17 cellular contexts compared by ENCODE assay signal in genomic region chr10:103558916-103559315, GRCh38.
A peak's percentile ranks its signal among the peaks of the same experiment; 100 is the strongest.
DNase-seq lines count a peak whose midpoint lies in the region; ATAC-seq and TF ChIP-seq lines count a peak whose summit lies in the region.
"Had no signal": no experiment of that assay in that cellular context is flagged by ENCODE, and none has a peak within 500 bp of the region (broad histone marks: within the 10 kb centered on the region; RNA-seq: fewer than 3 reads in every experiment).

No MANE protein-coding gene starts in this region.

- no peaks in the 10 kb centered on the region for H3K79me2 ChIP-seq in GM23248 (ENCODE audit: insufficient read depth)

- ATAC-seq in GM18909 (IDR thresholded peaks at IDR 0.05; ENCODE audit: poor library complexity, unreplicated experiment) = no peak

- H3K36me3 ChIP-seq in mucosa of stomach (ENCODE audit: control insufficient read depth, insufficient read depth, low read length) = peaks cover 4% of the 10 kb centered on the region
- no peaks in the 10 kb centered on the region for H3K36me3 ChIP-seq in vagina
- no peaks in the 10 kb centered on the region for H3K36me3 ChIP-seq in GM23248 (ENCODE audit: low read depth)

- H4K20me1 ChIP-seq in GM23248 (ENCODE audit: insufficient read depth) = no peaks in the 10 kb centered on the region

- H3K9me3 ChIP-seq in mucosa of stomach (ENCODE audit: control insufficient read depth, low read length) = no peaks in the 10 kb centered on the region
- no peaks in the 10 kb centered on the region for H3K9me3 ChIP-seq in vagina
- H3K9me3 ChIP-seq in GM23248 (ENCODE audit: low read depth) = no peaks in the 10 kb centered on the region

- H2AFZ ChIP-seq in GM23248 = no peak overlapping the region

- H3K4me3 ChIP-seq in mucosa of stomach (ENCODE audit: low read length) (peak overlapping the region; percentile 2), vagina (no peak overlapping the region), GM23248 (no peak overlapping the region)
- H3K4me3 ChIP-seq: SK-N-MC had no signal

- 68 to 79% methylated on average over 9 of the region's 9 CpGs for WGBS in GM23248 (ENCODE audit: low coverage in 1 of 2, low lambda C conversion rate in 2 of 2, missing lambda C conversion rate in 2 of 2), 2 experiments

- intact Hi-C loops in vagina (cut with DNase I) = no loop called here

- H3F3A ChIP-seq in GM23248 (ENCODE audit: insufficient read depth) = no peaks in the 10 kb centered on the region

- DNase-seq in KBM-7 (peak; percentile 50), SKM-1 treated with dmso at 0.1 percent for 144 hours (lab: John Stamatoyannopoulos, UW; ENCODE audit: unreplicated experiment) (peak; percentile 40), vagina (ENCODE audit: extremely low spot score in 2 of 2) (no peak), cerebellar nuclear complex (lab: John Stamatoyannopoulos, UW) (no peak), GM23248 (no peak)
- DNase-seq: COR-L47, DMS 273 treated with DMSO at 0.1 percent for 48 hours, GF-D8, NCI-H1105 treated with DMSO at 0.1 percent for 48 hours, NCI-H1694, NCI-H2081 treated with DMSO at 0.1 percent for 48 hours, SHP77 had no signal

- in situ Hi-C loops in KBM-7 (cut with MboI; ENCODE audit: low pct_unique_long_range_greater_than_20kb, low sequenced_read_pairs) = no loop called here
- in situ Hi-C loops in GM23248 (cut with MboI) = no loop called here

- H3K4me1 ChIP-seq in mucosa of stomach (ENCODE audit: control insufficient read depth, insufficient read depth, low read length) = peaks cover 49% of the 10 kb centered on the region
- H3K4me1 ChIP-seq in vagina = peaks cover 31% of the 10 kb centered on the region
- H3K4me1 ChIP-seq in GM23248 (ENCODE audit: insufficient read depth) = no peaks in the 10 kb centered on the region

- TF ChIP-seq POLR2A in vagina (IDR thresholded peaks at IDR 0.05) = no peak

- H3K4me2 ChIP-seq in GM23248 (ENCODE audit: unreplicated experiment) = no peak overlapping the region
- H3K4me2 ChIP-seq: KMS-11 had no signal

- no peak for TF ChIP-seq CTCF in vagina (IDR thresholded peaks at IDR 0.05)

- H3K27me3 ChIP-seq in mucosa of stomach (ENCODE audit: control insufficient read depth, insufficient read depth, low read length) (peaks cover 15% of the 10 kb centered on the region), vagina (no peaks in the 10 kb centered on the region), GM23248 (replicated peaks; ENCODE audit: insufficient read depth) (peaks cover 21% of the 10 kb centered on the region)

- H3K9me2 ChIP-seq in GM23248 (ENCODE audit: insufficient read depth) = no peaks in the 10 kb centered on the region

- H3K27ac ChIP-seq in vagina (peak overlapping the region; percentile 4), GM23248 (no peak overlapping the region)
- H3K27ac ChIP-seq: C4-2B, KMS-11, SK-N-MC had no signal

- peak overlapping the region; percentile 35 for H3K9ac ChIP-seq in mucosa of stomach (ENCODE audit: low read length)
- H3K9ac ChIP-seq in GM23248 = no peak overlapping the region
- H3K9ac ChIP-seq: KMS-11 had no signal

Comparison
In these comparisons a context has a peak if more than half of its experiments do, and no peak if none do; other contexts are left out.
1. DNase-seq: peak in KBM-7 (single experiment) and SKM-1 treated with dmso at 0.1 percent for 144 hours (single experiment); none in vagina (0 of 2), cerebellar nuclear complex (0 of 2) and GM23248 (single experiment).